ENCODE assay signal across 18 cellular contexts in genomic region chr3:113654851-113655250, GRCh38.
"Had no signal": no experiment of that assay in that cellular context is flagged by ENCODE, and none has a peak within 500 bp of the region (broad histone marks: within the 10 kb centered on the region; RNA-seq: fewer than 3 reads in every experiment).

No MANE protein-coding gene starts in this region.

- H3K27ac ChIP-seq: body of pancreas, foreskin keratinocyte, left lung, neural progenitor cell had no signal

- H3K9ac ChIP-seq: neural progenitor cell had no signal

- H3K36me3 ChIP-seq: neural progenitor cell had no signal

- DNase-seq: activated CD4-positive, alpha-beta T cell treated with anti-CD3 and anti-CD28 coated beads, Interleukin-2, amount 50 U/mL, for 1 hour; activated CD4-positive, CD25-positive, alpha-beta regulatory T cell; activated naive CD8-positive, alpha-beta T cell treated with anti-CD3 and anti-CD28 coated beads for 36 hours; amygdala; body of pancreas; cortex of kidney; effector CD4-positive, alpha-beta T cell; foreskin keratinocyte; head of caudate nucleus; left lung; mesenchymal stem cell; stimulated activated CD4-positive, alpha-beta T cell treated with anti-CD3 and anti-CD28 coated beads, Interleukin-4, amount 100 ng/mL, for 4 hours; stimulated activated CD8-positive, alpha-beta memory T cell treated with anti-CD3 and anti-CD28 coated beads, Interleukin-4, amount 100 ng/mL, for 48 hours; stimulated activated naive CD8-positive, alpha-beta T cell treated with anti-CD3 and anti-CD28 coated beads, Interleukin-15, Interleukin-2, amounts not matched to agents 100 U/mL and 50 U/mL, for 24 hours; SW 1271; trophoblast cell had no signal

- ATAC-seq: body of pancreas; foreskin keratinocyte; left lung; stimulated activated naive CD8-positive, alpha-beta T cell treated with anti-CD3 and anti-CD28 coated beads, Interleukin-15, Interleukin-2, amounts not matched to agents 100 U/mL and 50 U/mL, for 24 hours had no signal

- H3K4me3 ChIP-seq: body of pancreas, left lung, neural progenitor cell, smooth muscle cell had no signal

- H3K4me1 ChIP-seq: body of pancreas, foreskin keratinocyte, left lung had no signal

- H3K27me3 ChIP-seq: body of pancreas, foreskin keratinocyte, left lung, neural progenitor cell had no signal

- H2AFZ ChIP-seq: neural progenitor cell had no signal

- H3K4me2 ChIP-seq: neural progenitor cell, smooth muscle cell had no signal

- H3K9me3 ChIP-seq: body of pancreas, left lung had no signal
